In genomic region chr17:66405836-66406679, GRCh38 we compare ENCODE assay signal across 11 cellular contexts.
DNase-seq lines count a peak whose midpoint lies in the region; ATAC-seq, FAIRE-seq and TF ChIP-seq lines count a peak whose summit lies in the region.
"Had no signal": no experiment of that assay in that cellular context is flagged by ENCODE, and none has a peak within 500 bp of the region (broad histone marks: within the 10 kb centered on the region; RNA-seq: fewer than 3 reads in every experiment).

No MANE protein-coding gene starts in this region.

- H3K27me3 ChIP-seq in BE2C (no peaks in the 10 kb centered on the region), endothelial cell of umbilical vein (ENCODE audit: control insufficient read depth in 2 of 2, insufficient read depth in 2 of 2, low read length in 2 of 2) (no peaks in the 10 kb centered on the region), MM.1S (replicated peaks; ENCODE audit: insufficient read depth, low read length) (no peaks in the 10 kb centered on the region)

- H2AFZ ChIP-seq in endothelial cell of umbilical vein (ENCODE audit: low read depth, low read length), result no peak overlapping the region
- no peak overlapping the region for H2AFZ ChIP-seq in MM.1S (ENCODE audit: low read length)

- no peaks in the 10 kb centered on the region for H3K9me2 ChIP-seq in MM.1S (replicated peaks; ENCODE audit: insufficient read depth, low read length)

- H3K36me3 ChIP-seq in BE2C, result no peaks in the 10 kb centered on the region
- no peaks in the 10 kb centered on the region for H3K36me3 ChIP-seq in endothelial cell of umbilical vein (ENCODE audit: control insufficient read depth in 2 of 2, extremely low read depth in 1 of 2, insufficient read depth in 2 of 2, low read length in 2 of 2)
- no peaks in the 10 kb centered on the region for H3K36me3 ChIP-seq in MM.1S (replicated peaks; ENCODE audit: insufficient read depth, low read length)

- H4K20me1 ChIP-seq in endothelial cell of umbilical vein (replicated peaks; ENCODE audit: control insufficient read depth, extremely low read depth, insufficient read depth, low read length) (no peaks in the 10 kb centered on the region), MM.1S (ENCODE audit: insufficient read depth, low read length) (no peaks in the 10 kb centered on the region)

- H3F3A ChIP-seq in MM.1S (ENCODE audit: insufficient read depth, low read length), result no peaks in the 10 kb centered on the region; the same call in 1 of the 2 replicates

- FAIRE-seq in endothelial cell of umbilical vein (lab: Jason Lieb, UNC), result no peak

- BruUV-seq in endothelial cell of umbilical vein (replicated peaks; lab: Mats Ljungman, UMichigan), result no TSS peak

- no peak overlapping the region for H3K9ac ChIP-seq in endothelial cell of umbilical vein (replicated peaks; ENCODE audit: extremely low read depth, insufficient read depth, low read length)
- no peak overlapping the region for H3K9ac ChIP-seq in MM.1S (ENCODE audit: low read length)
- H3K9ac ChIP-seq: KMS-11 had no signal

- DNase-seq in BE2C, result peak; percentile 50
- peak; percentile 53 for DNase-seq in GM03348 (ENCODE audit: low spot score)
- DNase-seq in endothelial cell of umbilical vein (ENCODE audit: low read depth, low spot score), result peak; percentile 63
- no peak for DNase-seq in NCI-H146 treated with DMSO at 0.1 percent for 48 hours (lab: John Stamatoyannopoulos, UW; ENCODE audit: unreplicated experiment)
- DNase-seq in NCI-H128 (lab: John Stamatoyannopoulos, UW; ENCODE audit: unreplicated experiment), result no peak
- no peak for DNase-seq in MM.1S
- DNase-seq: NCI-H774, SW 1271 had no signal

- H3K79me2 ChIP-seq in endothelial cell of umbilical vein (ENCODE audit: control insufficient read depth, insufficient read depth, low read length) (peaks cover 14% of the 10 kb centered on the region), MM.1S (ENCODE audit: low read length) (peaks cover 62% of the 10 kb centered on the region)

- no peaks in the 10 kb centered on the region for H3K9me1 ChIP-seq in endothelial cell of umbilical vein (replicated peaks; ENCODE audit: control insufficient read depth, extremely low read depth, insufficient read depth, low read length)

- no peak for TF ChIP-seq POLR2A in endothelial cell of umbilical vein (IDR thresholded peaks at IDR 0.05; ENCODE audit: low read depth, low read length)

- H3K4me1 ChIP-seq in BE2C, result peaks cover 9% of the 10 kb centered on the region; the same call in 1 of the 2 replicates
- H3K4me1 ChIP-seq in endothelial cell of umbilical vein (ENCODE audit: control insufficient read depth, extremely low read depth, insufficient read depth, low read length), result no peaks in the 10 kb centered on the region
- H3K4me1 ChIP-seq in MM.1S (ENCODE audit: low read length), result peaks cover 24% of the 10 kb centered on the region

- POLR2A ChIA-PET in endothelial cell of umbilical vein (lab: Charles Lee), result no interaction called here

- no peaks in the 10 kb centered on the region for H3K9me3 ChIP-seq in BE2C
- H3K9me3 ChIP-seq in endothelial cell of umbilical vein (replicated peaks; ENCODE audit: control insufficient read depth, insufficient read depth, low read length), result no peaks in the 10 kb centered on the region
- H3K9me3 ChIP-seq in MM.1S (replicated peaks; ENCODE audit: insufficient read depth, low read length), result no peaks in the 10 kb centered on the region

- H3K27ac ChIP-seq in endothelial cell of umbilical vein (ENCODE audit: insufficient read depth, low read depth, low read length) (no peak overlapping the region), MM.1S (ENCODE audit: low read length) (no peak overlapping the region)
- H3K27ac ChIP-seq: KMS-11 had no signal

- CTCF ChIA-PET in endothelial cell of umbilical vein (lab: Charles Lee), result interaction anchor here (0.8 to 1.3 kb wide), 3 partner anchors 37 to 150 kb away, joined by 3 to 4 read pairs (median 3); no protein-coding TSS in a partner anchor

- dilution Hi-C loops in endothelial cell of umbilical vein (cut with MboI; ENCODE audit: extremely low pct_ligation_motif_present, low sequenced_read_pairs), result no loop called here

- intact Hi-C loops in endothelial cell of umbilical vein (cut with micrococcal nuclease), result no loop called here

- no peak overlapping the region for H3K4me2 ChIP-seq in endothelial cell of umbilical vein (ENCODE audit: insufficient read depth, low read length)
- no peak overlapping the region for H3K4me2 ChIP-seq in MM.1S (ENCODE audit: low read depth, low read length)
- H3K4me2 ChIP-seq: KMS-11 had no signal

- H3K4me3 ChIP-seq in BE2C (ENCODE audit: low read depth, low read length), result peak overlapping the region; percentile 26
- H3K4me3 ChIP-seq in endothelial cell of umbilical vein (replicated peaks in 1 of 3; ENCODE audit: insufficient read depth in 1 of 3, low read depth in 1 of 3, low read length in 3 of 3), result no peak overlapping the region
- no peak overlapping the region for H3K4me3 ChIP-seq in MM.1S (ENCODE audit: low read length)

- ATAC-seq in SK-N-SH treated with all-trans-retinoic acid at 6 μM for 48 hours (peak; percentile 19; the same call in 2 of the 3 replicates), GM21526 (IDR thresholded peaks at IDR 0.05; ENCODE audit: low FRiP score, unreplicated experiment) (no peak)

- TF ChIP-seq CTCF in BE2C (IDR thresholded peaks at IDR 0.05; ENCODE audit: low read depth, low read length) (no peak), endothelial cell of umbilical vein (IDR thresholded peaks at IDR 0.05; ENCODE audit: extremely low read depth in 1 of 2, insufficient read depth in 1 of 2, low read depth in 1 of 2, low read length in 2 of 2) (no peak), MM.1S (IDR thresholded peaks at IDR 0.05; ENCODE audit: low read length) (no peak)

TF ChIP-seq in SK-N-SH treated with all-trans-retinoic acid at 6 μM for 48 hours, 23 proteins besides CTCF, POLR2A, EP300 and RAD21 (continues in another document):
- TF ChIP-seq ZFP3 (CRISPR knock-in tag; IDR thresholded peaks at IDR 0.05), result peak; percentile 59; the same call in 1 of the 2 replicates
- TF ChIP-seq, protein P1, sequence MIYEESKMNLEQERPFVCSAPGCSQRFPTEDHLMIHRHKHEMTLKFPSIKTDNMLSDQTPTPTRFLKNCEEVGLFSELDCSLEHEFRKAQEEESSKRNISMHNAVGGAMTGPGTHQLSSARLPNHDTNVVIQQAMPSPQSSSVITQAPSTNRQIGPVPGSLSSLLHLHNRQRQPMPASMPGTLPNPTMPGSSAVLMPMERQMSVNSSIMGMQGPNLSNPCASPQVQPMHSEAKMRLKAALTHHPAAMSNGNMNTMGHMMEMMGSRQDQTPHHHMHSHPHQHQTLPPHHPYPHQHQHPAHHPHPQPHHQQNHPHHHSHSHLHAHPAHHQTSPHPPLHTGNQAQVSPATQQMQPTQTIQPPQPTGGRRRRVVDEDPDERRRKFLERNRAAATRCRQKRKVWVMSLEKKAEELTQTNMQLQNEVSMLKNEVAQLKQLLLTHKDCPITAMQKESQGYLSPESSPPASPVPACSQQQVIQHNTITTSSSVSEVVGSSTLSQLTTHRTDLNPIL (CRISPR knock-in tag; IDR thresholded peaks at IDR 0.05; ENCODE audit: low read depth), result no peak

TF ChIP-seq in endothelial cell of umbilical vein, 7 proteins besides CTCF, POLR2A, EP300 and RAD21:
- TF ChIP-seq, protein P2, sequence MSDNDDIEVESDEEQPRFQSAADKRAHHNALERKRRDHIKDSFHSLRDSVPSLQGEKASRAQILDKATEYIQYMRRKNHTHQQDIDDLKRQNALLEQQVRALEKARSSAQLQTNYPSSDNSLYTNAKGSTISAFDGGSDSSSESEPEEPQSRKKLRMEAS (IDR thresholded peaks at IDR 0.05; ENCODE audit: insufficient read depth, insufficient read length), result no peak
- TF ChIP-seq FOS (IDR thresholded peaks at IDR 0.05; ENCODE audit: borderline replicate concordance, insufficient read depth, low read length) (no peak), EZH2 (IDR thresholded peaks at IDR 0.05; ENCODE audit: borderline replicate concordance, low read depth, low read length, severe bottlenecking) (no peak), POLR2AphosphoS5 (IDR thresholded peaks at IDR 0.05; ENCODE audit: insufficient read depth, low read depth, low read length) (no peak), JUN (IDR thresholded peaks at IDR 0.05; ENCODE audit: borderline replicate concordance, insufficient read depth, insufficient read length, low read depth) (no peak)

Comparison
In these comparisons a context has a peak if more than half of its experiments do, and no peak if none do; other contexts are left out.
1. DNase-seq: peak in BE2C (single experiment), GM03348 (single experiment) and endothelial cell of umbilical vein (single experiment); none in NCI-H146 treated with DMSO at 0.1 percent for 48 hours (single experiment), NCI-H128 (single experiment) and MM.1S (single experiment).